Comparison of ENCODE assay signal across 1 cellular context in the genomic region with DNA sequence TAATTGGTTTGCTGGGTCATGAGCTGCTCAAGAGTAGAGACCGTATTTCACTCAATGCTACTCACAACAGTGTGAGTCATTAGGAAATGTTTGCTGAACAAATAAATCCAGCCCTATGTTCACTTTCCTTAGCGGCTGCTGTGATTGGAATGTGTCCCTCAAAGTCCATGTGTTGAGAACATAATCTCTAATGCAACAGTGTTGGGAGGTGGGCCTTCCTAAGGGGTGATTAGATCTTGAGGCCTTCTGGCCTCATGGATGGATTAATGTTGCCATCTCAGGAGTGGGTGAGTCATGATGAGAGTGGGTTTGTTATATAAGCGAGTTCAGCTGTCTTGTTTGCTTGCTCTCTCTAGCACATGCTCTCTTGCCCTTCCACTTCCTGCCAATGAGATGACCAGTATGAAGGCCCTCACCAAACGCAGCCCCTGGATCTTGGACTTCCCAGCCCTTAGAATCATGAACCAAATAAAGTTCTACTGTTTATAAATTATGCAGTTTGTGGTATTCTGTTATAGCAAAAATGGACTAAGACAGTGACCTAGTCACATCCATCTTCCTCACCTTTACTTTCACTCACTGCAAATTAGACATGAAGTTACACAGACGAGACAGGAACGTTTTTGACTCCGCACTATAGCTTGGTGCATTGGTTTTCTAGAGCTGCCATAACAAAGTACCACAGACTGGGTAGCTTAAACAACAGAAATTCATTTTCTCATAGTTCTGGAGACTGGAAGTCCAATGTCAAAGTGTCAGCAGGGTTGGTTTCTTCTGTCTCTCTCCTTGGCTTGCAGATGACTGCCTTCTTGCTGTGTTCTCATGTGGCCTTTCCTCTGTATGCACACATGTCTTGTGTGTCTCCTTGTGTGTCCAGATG.
TF ChIP-seq lines count a peak whose summit lies in the region.

No MANE protein-coding gene starts in this region.

TF ChIP-seq in HepG2, 621 proteins besides CTCF, POLR2A, EP300 and RAD21 (continued from another document and continues in another):
- TF ChIP-seq, protein P1, sequence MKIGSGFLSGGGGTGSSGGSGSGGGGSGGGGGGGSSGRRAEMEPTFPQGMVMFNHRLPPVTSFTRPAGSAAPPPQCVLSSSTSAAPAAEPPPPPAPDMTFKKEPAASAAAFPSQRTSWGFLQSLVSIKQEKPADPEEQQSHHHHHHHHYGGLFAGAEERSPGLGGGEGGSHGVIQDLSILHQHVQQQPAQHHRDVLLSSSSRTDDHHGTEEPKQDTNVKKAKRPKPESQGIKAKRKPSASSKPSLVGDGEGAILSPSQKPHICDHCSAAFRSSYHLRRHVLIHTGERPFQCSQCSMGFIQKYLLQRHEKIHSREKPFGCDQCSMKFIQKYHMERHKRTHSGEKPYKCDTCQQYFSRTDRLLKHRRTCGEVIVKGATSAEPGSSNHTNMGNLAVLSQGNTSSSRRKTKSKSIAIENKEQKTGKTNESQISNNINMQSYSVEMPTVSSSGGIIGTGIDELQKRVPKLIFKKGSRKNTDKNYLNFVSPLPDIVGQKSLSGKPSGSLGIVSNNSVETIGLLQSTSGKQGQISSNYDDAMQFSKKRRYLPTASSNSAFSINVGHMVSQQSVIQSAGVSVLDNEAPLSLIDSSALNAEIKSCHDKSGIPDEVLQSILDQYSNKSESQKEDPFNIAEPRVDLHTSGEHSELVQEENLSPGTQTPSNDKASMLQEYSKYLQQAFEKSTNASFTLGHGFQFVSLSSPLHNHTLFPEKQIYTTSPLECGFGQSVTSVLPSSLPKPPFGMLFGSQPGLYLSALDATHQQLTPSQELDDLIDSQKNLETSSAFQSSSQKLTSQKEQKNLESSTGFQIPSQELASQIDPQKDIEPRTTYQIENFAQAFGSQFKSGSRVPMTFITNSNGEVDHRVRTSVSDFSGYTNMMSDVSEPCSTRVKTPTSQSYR (CRISPR knock-in tag; IDR thresholded peaks at IDR 0.05; ENCODE audit: borderline replicate concordance) = peak; percentile 70; the same call in 1 of the 2 replicates
- TF ChIP-seq ARNTL (CRISPR knock-in tag; IDR thresholded peaks at IDR 0.05) (peak; percentile 94), ZNF782 (CRISPR knock-in tag; IDR thresholded peaks at IDR 0.05; ENCODE audit: borderline replicate concordance) (0 out of 2 replicates have a peak, but pooled peaks have one; percentile 65), ZNF20 (CRISPR knock-in tag; IDR thresholded peaks at IDR 0.05) (0 out of 2 replicates have a peak, but pooled peaks have one; percentile 60), JARID2 (CRISPR knock-in tag; IDR thresholded peaks at IDR 0.05; ENCODE audit: insufficient replicate concordance) (no peak), RBM39 (IDR thresholded peaks at IDR 0.05; ENCODE audit: low read depth, low read length, poor library complexity, severe bottlenecking) (no peak), ARNT (IDR thresholded peaks at IDR 0.05) (no peak), GABPA (IDR thresholded peaks at IDR 0.05; ENCODE audit: low read depth, low read length) (no peak), GABPA (CRISPR knock-in tag; IDR thresholded peaks at IDR 0.05; ENCODE audit: low read depth) (peak; percentile 69), AGO2 (optimal IDR thresholded peaks at IDR 0.05; ENCODE audit: low read depth, low read length) (no peak), MEIS1 (CRISPR knock-in tag; IDR thresholded peaks at IDR 0.05; ENCODE audit: borderline replicate concordance) (peak; percentile 91; the same call in 1 of the 2 replicates), ZNF569 (CRISPR knock-in tag; IDR thresholded peaks at IDR 0.05; ENCODE audit: borderline replicate concordance) (no peak), MEIS2 (CRISPR knock-in tag; IDR thresholded peaks at IDR 0.05) (peak; percentile 95), ZNF326 (CRISPR knock-in tag; IDR thresholded peaks at IDR 0.05; ENCODE audit: borderline replicate concordance) (no peak), FOXC1 (CRISPR knock-in tag; IDR thresholded peaks at IDR 0.05; ENCODE audit: borderline replicate concordance) (peak; percentile 73), GZF1 (CRISPR knock-in tag; IDR thresholded peaks at IDR 0.05) (peak; percentile 95), ZNF17 (CRISPR knock-in tag; IDR thresholded peaks at IDR 0.05) (no peak), PRMT3 (CRISPR knock-in tag; IDR thresholded peaks at IDR 0.05; ENCODE audit: borderline replicate concordance, low read depth) (peak; percentile 59; the same call in 1 of the 2 replicates), ZNF24 (IDR thresholded peaks at IDR 0.05) (no peak), ARID2 (CRISPR knock-in tag; IDR thresholded peaks at IDR 0.05; ENCODE audit: borderline replicate concordance) (no peak), SYNCRIP (IDR thresholded peaks at IDR 0.05; ENCODE audit: insufficient read depth, low read depth, low read length) (no peak), PRPF4 (IDR thresholded peaks at IDR 0.05; ENCODE audit: low read depth, low read length, poor library complexity, severe bottlenecking) (no peak), RAD51 (IDR thresholded peaks at IDR 0.05; ENCODE audit: borderline replicate concordance) (no peak), HNRNPL (IDR thresholded peaks at IDR 0.05; ENCODE audit: low read depth, low read length) (no peak), ZNF274 (CRISPR knock-in tag; IDR thresholded peaks at IDR 0.05) (no peak), ERF (CRISPR knock-in tag; IDR thresholded peaks at IDR 0.05) (peak; percentile 87), DMAP1 (CRISPR knock-in tag; IDR thresholded peaks at IDR 0.05) (peak; percentile 70; the same call in 1 of the 2 replicates), SUZ12 (IDR thresholded peaks at IDR 0.05; ENCODE audit: low read depth, low read length) (no peak), ZNF629 (CRISPR knock-in tag; conservative IDR thresholded peaks at IDR 0.05) (peak; percentile 73), BORCS8-MEF2B (CRISPR knock-in tag; IDR thresholded peaks at IDR 0.05) (0 out of 2 replicates have a peak, but pooled peaks have one; percentile 10), ZNF737 (CRISPR knock-in tag; IDR thresholded peaks at IDR 0.05; ENCODE audit: borderline replicate concordance) (no peak), PITX1 (CRISPR knock-in tag; IDR thresholded peaks at IDR 0.05) (peak; percentile 100), U2AF2 (IDR thresholded peaks at IDR 0.05; ENCODE audit: low read depth, low read length) (no peak), MAZ (IDR thresholded peaks at IDR 0.05; ENCODE audit: borderline replicate concordance, low read depth, low read length) (no peak), MAZ (CRISPR knock-in tag; IDR thresholded peaks at IDR 0.05; ENCODE audit: low read depth) (peak; percentile 48; the same call in 1 of the 2 replicates), RFXANK (CRISPR knock-in tag; IDR thresholded peaks at IDR 0.05) (peak; percentile 68; the same call in 1 of the 2 replicates)
- TF ChIP-seq, protein P2, sequence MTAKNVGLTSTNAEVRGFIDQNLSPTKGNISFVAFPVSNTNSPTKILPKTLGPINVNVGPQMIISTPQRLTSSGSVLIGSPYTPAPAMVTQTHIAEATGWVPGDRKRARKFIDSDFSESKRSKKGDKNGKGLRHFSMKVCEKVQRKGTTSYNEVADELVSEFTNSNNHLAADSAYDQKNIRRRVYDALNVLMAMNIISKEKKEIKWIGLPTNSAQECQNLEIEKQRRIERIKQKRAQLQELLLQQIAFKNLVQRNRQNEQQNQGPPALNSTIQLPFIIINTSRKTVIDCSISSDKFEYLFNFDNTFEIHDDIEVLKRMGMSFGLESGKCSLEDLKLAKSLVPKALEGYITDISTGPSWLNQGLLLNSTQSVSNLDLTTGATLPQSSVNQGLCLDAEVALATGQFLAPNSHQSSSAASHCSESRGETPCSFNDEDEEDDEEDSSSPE (CRISPR knock-in tag; IDR thresholded peaks at IDR 0.05) = peak; percentile 40; the same call in 1 of the 2 replicates
- TF ChIP-seq, protein P3, sequence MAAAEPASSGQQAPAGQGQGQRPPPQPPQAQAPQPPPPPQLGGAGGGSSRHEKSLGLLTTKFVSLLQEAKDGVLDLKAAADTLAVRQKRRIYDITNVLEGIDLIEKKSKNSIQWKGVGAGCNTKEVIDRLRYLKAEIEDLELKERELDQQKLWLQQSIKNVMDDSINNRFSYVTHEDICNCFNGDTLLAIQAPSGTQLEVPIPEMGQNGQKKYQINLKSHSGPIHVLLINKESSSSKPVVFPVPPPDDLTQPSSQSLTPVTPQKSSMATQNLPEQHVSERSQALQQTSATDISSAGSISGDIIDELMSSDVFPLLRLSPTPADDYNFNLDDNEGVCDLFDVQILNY (CRISPR knock-in tag; conservative IDR thresholded peaks at IDR 0.05) = no peak
- TF ChIP-seq, protein P4, sequence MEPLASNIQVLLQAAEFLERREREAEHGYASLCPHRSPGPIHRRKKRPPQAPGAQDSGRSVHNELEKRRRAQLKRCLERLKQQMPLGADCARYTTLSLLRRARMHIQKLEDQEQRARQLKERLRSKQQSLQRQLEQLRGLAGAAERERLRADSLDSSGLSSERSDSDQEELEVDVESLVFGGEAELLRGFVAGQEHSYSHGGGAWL (CRISPR knock-in tag; IDR thresholded peaks at IDR 0.05) = no peak
- TF ChIP-seq, protein P5, sequence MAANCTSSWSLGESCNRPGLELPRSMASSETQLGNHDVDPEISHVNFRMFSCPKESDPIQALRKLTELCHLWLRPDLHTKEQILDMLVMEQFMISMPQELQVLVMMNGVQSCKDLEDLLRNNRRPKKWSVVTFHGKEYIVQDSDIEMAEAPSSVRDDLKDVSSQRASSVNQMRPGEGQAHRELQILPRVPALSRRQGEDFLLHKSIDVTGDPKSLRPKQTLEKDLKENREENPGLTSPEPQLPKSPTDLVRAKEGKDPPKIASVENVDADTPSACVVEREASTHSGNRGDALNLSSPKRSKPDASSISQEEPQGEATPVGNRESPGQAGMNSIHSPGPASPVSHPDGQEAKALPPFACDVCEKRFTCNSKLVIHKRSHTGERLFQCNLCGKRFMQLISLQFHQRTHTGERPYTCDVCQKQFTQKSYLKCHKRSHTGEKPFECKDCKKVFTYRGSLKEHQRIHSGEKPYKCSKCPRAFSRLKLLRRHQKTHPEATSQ (CRISPR knock-in tag; IDR thresholded peaks at IDR 0.05; ENCODE audit: borderline replicate concordance) = peak; percentile 82; the same call in 1 of the 2 replicates
- TF ChIP-seq, protein P6, sequence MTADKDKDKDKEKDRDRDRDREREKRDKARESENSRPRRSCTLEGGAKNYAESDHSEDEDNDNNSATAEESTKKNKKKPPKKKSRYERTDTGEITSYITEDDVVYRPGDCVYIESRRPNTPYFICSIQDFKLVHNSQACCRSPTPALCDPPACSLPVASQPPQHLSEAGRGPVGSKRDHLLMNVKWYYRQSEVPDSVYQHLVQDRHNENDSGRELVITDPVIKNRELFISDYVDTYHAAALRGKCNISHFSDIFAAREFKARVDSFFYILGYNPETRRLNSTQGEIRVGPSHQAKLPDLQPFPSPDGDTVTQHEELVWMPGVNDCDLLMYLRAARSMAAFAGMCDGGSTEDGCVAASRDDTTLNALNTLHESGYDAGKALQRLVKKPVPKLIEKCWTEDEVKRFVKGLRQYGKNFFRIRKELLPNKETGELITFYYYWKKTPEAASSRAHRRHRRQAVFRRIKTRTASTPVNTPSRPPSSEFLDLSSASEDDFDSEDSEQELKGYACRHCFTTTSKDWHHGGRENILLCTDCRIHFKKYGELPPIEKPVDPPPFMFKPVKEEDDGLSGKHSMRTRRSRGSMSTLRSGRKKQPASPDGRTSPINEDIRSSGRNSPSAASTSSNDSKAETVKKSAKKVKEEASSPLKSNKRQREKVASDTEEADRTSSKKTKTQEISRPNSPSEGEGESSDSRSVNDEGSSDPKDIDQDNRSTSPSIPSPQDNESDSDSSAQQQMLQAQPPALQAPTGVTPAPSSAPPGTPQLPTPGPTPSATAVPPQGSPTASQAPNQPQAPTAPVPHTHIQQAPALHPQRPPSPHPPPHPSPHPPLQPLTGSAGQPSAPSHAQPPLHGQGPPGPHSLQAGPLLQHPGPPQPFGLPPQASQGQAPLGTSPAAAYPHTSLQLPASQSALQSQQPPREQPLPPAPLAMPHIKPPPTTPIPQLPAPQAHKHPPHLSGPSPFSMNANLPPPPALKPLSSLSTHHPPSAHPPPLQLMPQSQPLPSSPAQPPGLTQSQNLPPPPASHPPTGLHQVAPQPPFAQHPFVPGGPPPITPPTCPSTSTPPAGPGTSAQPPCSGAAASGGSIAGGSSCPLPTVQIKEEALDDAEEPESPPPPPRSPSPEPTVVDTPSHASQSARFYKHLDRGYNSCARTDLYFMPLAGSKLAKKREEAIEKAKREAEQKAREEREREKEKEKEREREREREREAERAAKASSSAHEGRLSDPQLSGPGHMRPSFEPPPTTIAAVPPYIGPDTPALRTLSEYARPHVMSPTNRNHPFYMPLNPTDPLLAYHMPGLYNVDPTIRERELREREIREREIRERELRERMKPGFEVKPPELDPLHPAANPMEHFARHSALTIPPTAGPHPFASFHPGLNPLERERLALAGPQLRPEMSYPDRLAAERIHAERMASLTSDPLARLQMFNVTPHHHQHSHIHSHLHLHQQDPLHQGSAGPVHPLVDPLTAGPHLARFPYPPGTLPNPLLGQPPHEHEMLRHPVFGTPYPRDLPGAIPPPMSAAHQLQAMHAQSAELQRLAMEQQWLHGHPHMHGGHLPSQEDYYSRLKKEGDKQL (CRISPR knock-in tag; IDR thresholded peaks at IDR 0.05; ENCODE audit: low read depth) = peak; percentile 96
- TF ChIP-seq, protein P7, sequence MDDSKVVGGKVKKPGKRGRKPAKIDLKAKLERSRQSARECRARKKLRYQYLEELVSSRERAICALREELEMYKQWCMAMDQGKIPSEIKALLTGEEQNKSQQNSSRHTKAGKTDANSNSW (CRISPR knock-in tag; IDR thresholded peaks at IDR 0.05; ENCODE audit: borderline replicate concordance) = no peak
- TF ChIP-seq, protein P8, sequence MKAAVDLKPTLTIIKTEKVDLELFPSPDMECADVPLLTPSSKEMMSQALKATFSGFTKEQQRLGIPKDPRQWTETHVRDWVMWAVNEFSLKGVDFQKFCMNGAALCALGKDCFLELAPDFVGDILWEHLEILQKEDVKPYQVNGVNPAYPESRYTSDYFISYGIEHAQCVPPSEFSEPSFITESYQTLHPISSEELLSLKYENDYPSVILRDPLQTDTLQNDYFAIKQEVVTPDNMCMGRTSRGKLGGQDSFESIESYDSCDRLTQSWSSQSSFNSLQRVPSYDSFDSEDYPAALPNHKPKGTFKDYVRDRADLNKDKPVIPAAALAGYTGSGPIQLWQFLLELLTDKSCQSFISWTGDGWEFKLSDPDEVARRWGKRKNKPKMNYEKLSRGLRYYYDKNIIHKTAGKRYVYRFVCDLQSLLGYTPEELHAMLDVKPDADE (CRISPR knock-in tag; IDR thresholded peaks at IDR 0.05) = no peak
- TF ChIP-seq, protein P9, sequence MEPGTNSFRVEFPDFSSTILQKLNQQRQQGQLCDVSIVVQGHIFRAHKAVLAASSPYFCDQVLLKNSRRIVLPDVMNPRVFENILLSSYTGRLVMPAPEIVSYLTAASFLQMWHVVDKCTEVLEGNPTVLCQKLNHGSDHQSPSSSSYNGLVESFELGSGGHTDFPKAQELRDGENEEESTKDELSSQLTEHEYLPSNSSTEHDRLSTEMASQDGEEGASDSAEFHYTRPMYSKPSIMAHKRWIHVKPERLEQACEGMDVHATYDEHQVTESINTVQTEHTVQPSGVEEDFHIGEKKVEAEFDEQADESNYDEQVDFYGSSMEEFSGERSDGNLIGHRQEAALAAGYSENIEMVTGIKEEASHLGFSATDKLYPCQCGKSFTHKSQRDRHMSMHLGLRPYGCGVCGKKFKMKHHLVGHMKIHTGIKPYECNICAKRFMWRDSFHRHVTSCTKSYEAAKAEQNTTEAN (CRISPR knock-in tag; conservative IDR thresholded peaks at IDR 0.05) = peak; percentile 61; the same call in 1 of the 2 replicates
- TF ChIP-seq, protein P10, sequence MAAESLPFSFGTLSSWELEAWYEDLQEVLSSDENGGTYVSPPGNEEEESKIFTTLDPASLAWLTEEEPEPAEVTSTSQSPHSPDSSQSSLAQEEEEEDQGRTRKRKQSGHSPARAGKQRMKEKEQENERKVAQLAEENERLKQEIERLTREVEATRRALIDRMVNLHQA (CRISPR knock-in tag; IDR thresholded peaks at IDR 0.05) = no peak
